Comparison of ENCODE assay signal across 9 cellular contexts in genomic region chr20:22216984-22217383, GRCh38.
"Had no signal": no experiment of that assay in that cellular context is flagged by ENCODE, and none has a peak within 500 bp of the region (broad histone marks: within the 10 kb centered on the region; RNA-seq: fewer than 3 reads in every experiment).

No MANE protein-coding gene starts in this region.

- H3K4me3 Mint-ChIP-seq: HFFc6, IgD-negative memory B cell had no signal

- H3K36me3 ChIP-seq: HAP-1 had no signal

- H3K27ac ChIP-seq: GM23248, HL-60 had no signal

- H3K4me1 ChIP-seq: HAP-1 had no signal

- H3K27ac Mint-ChIP-seq: HFFc6 had no signal

- H3K4me1 Mint-ChIP-seq: IgD-negative memory B cell had no signal

- DNase-seq: GM23248, H7, HFFc6 had no signal

- H3K9ac ChIP-seq: GM23248 had no signal

- FAIRE-seq: H1, HepG2 had no signal

- ATAC-seq: HCT116, HepG2 had no signal

- H3K36me3 Mint-ChIP-seq: IgD-negative memory B cell had no signal

- H3K9me3 ChIP-seq: HAP-1 had no signal

- H3K4me3 ChIP-seq: GM23248, HAP-1 had no signal

- H2AFZ ChIP-seq: GM23248 had no signal
